2 cellular contexts compared by ENCODE assay signal in genomic region chr11:47258317-47258902, GRCh38.
TF ChIP-seq lines count a peak whose summit lies in the region.

No MANE protein-coding gene starts in this region.

TF ChIP-seq in HEK293, 187 proteins besides CTCF, POLR2A, EP300 and RAD21:
- TF ChIP-seq ZNF785 (tag by site-specific recombination; IDR thresholded peaks at IDR 0.05) = no peak
- no peak for TF ChIP-seq ZNF112 (tag by site-specific recombination; IDR thresholded peaks at IDR 0.05)
- TF ChIP-seq ZNF248 (tag by site-specific recombination; IDR thresholded peaks at IDR 0.05) = no peak
- 0 out of 2 replicates have a peak, but pooled peaks have one; percentile 55 for TF ChIP-seq ZNF121 (tag by site-specific recombination; IDR thresholded peaks at IDR 0.05)
- no peak for TF ChIP-seq ZNF560 (tag by site-specific recombination; IDR thresholded peaks at IDR 0.05; ENCODE audit: borderline replicate concordance)
- TF ChIP-seq BCL6B (tag by site-specific recombination; IDR thresholded peaks at IDR 0.05) = no peak

TF ChIP-seq in HepG2, 621 proteins besides CTCF, POLR2A, EP300 and RAD21:
- TF ChIP-seq TAF1 (CRISPR knock-in tag; IDR thresholded peaks at IDR 0.05) (0 out of 2 replicates have a peak, but pooled peaks have one; percentile 1), ZNF407 (CRISPR knock-in tag; IDR thresholded peaks at IDR 0.05; ENCODE audit: not compliant biosample characterization) (no peak), ZNF629 (CRISPR knock-in tag; conservative IDR thresholded peaks at IDR 0.05) (peak; percentile 89), ZNF383 (CRISPR knock-in tag; IDR thresholded peaks at IDR 0.05; ENCODE audit: borderline replicate concordance) (no peak), ZNF121 (CRISPR knock-in tag; IDR thresholded peaks at IDR 0.05) (peak; percentile 87)
